Comparison of ENCODE assay signal across 1 cellular context in genomic region chr9:127876764-127877562, GRCh38.
A peak's percentile ranks its signal among the peaks of the same experiment; 100 is the strongest.
TF ChIP-seq lines count a peak whose summit lies in the region.

No MANE protein-coding gene starts in this region.

TF ChIP-seq in HepG2, 621 proteins besides CTCF, POLR2A, EP300 and RAD21:
- TF ChIP-seq DR1 (CRISPR knock-in tag; IDR thresholded peaks at IDR 0.05) (0 out of 2 replicates have a peak, but pooled peaks have one; percentile 20), HNRNPL (IDR thresholded peaks at IDR 0.05; ENCODE audit: low read depth, low read length) (peak; percentile 87), ZNF674 (CRISPR knock-in tag; IDR thresholded peaks at IDR 0.05; ENCODE audit: low read depth) (no peak), ZIK1 (CRISPR knock-in tag; IDR thresholded peaks at IDR 0.05; ENCODE audit: borderline replicate concordance, low read depth) (no peak), UBTF (CRISPR knock-in tag; IDR thresholded peaks at IDR 0.05) (peak; percentile 19; the same call in 1 of the 2 replicates), ZNF768 (CRISPR knock-in tag; IDR thresholded peaks at IDR 0.05) (peak; percentile 99), EEA1 (CRISPR knock-in tag; IDR thresholded peaks at IDR 0.05; ENCODE audit: borderline replicate concordance) (0 out of 2 replicates have a peak, but pooled peaks have one; percentile 2), ZMYM3 (CRISPR knock-in tag; IDR thresholded peaks at IDR 0.05) (peak; percentile 76), ZNF788 (CRISPR knock-in tag; IDR thresholded peaks at IDR 0.05; ENCODE audit: borderline replicate concordance) (peak; percentile 37; the same call in 1 of the 2 replicates), ZC3H13 (CRISPR knock-in tag; IDR thresholded peaks at IDR 0.05) (0 out of 2 replicates have a peak, but pooled peaks have one; percentile 42), ZNF772 (CRISPR knock-in tag; IDR thresholded peaks at IDR 0.05) (peak; percentile 14; the same call in 1 of the 2 replicates), ZNF839 (CRISPR knock-in tag; IDR thresholded peaks at IDR 0.05; ENCODE audit: borderline replicate concordance) (no peak), SALL2 (CRISPR knock-in tag; IDR thresholded peaks at IDR 0.05) (0 out of 2 replicates have a peak, but pooled peaks have one; percentile 40), KLF15 (CRISPR knock-in tag; IDR thresholded peaks at IDR 0.05; ENCODE audit: borderline replicate concordance) (no peak), HOXA9 (CRISPR knock-in tag; IDR thresholded peaks at IDR 0.05; ENCODE audit: borderline replicate concordance) (peak; percentile 21; the same call in 1 of the 2 replicates), ZNF564 (CRISPR knock-in tag; IDR thresholded peaks at IDR 0.05) (peak; percentile 20; the same call in 1 of the 2 replicates), KDM5B (CRISPR knock-in tag; IDR thresholded peaks at IDR 0.05; ENCODE audit: borderline replicate concordance) (0 out of 2 replicates have a peak, but pooled peaks have one; percentile 39), KDM1A (CRISPR knock-in tag; IDR thresholded peaks at IDR 0.05) (0 out of 2 replicates have a peak, but pooled peaks have one; percentile 22), RBM39 (IDR thresholded peaks at IDR 0.05; ENCODE audit: low read depth, low read length, poor library complexity, severe bottlenecking) (peak; percentile 10), ZNF563 (CRISPR knock-in tag; IDR thresholded peaks at IDR 0.05) (0 out of 2 replicates have a peak, but pooled peaks have one; percentile 12), TEAD3 (CRISPR knock-in tag; optimal IDR thresholded peaks at IDR 0.05; ENCODE audit: borderline replicate concordance) (peak; percentile 22), ZNF777 (CRISPR knock-in tag; IDR thresholded peaks at IDR 0.05) (0 out of 2 replicates have a peak, but pooled peaks have one; percentile 1), ZNF343 (CRISPR knock-in tag; IDR thresholded peaks at IDR 0.05) (no peak), ZGPAT (CRISPR knock-in tag; IDR thresholded peaks at IDR 0.05) (no peak), ZNF547 (CRISPR knock-in tag; IDR thresholded peaks at IDR 0.05) (0 out of 2 replicates have a peak, but pooled peaks have one; percentile 16), SRY (CRISPR knock-in tag; IDR thresholded peaks at IDR 0.05) (0 out of 2 replicates have a peak, but pooled peaks have one; percentile 45), ATF5 (CRISPR knock-in tag; IDR thresholded peaks at IDR 0.05; ENCODE audit: low read depth) (no peak), ZNF451 (CRISPR knock-in tag; IDR thresholded peaks at IDR 0.05) (0 out of 2 replicates have a peak, but pooled peaks have one; percentile 13), LCORL (IDR thresholded peaks at IDR 0.05) (no peak), LCORL (CRISPR knock-in tag; IDR thresholded peaks at IDR 0.05) (peak; percentile 29; the same call in 1 of the 2 replicates), ZNF607 (CRISPR knock-in tag; IDR thresholded peaks at IDR 0.05; ENCODE audit: borderline replicate concordance) (0 out of 2 replicates have a peak, but pooled peaks have one; percentile 30), DMAP1 (CRISPR knock-in tag; IDR thresholded peaks at IDR 0.05) (no peak)
- TF ChIP-seq, protein P1, sequence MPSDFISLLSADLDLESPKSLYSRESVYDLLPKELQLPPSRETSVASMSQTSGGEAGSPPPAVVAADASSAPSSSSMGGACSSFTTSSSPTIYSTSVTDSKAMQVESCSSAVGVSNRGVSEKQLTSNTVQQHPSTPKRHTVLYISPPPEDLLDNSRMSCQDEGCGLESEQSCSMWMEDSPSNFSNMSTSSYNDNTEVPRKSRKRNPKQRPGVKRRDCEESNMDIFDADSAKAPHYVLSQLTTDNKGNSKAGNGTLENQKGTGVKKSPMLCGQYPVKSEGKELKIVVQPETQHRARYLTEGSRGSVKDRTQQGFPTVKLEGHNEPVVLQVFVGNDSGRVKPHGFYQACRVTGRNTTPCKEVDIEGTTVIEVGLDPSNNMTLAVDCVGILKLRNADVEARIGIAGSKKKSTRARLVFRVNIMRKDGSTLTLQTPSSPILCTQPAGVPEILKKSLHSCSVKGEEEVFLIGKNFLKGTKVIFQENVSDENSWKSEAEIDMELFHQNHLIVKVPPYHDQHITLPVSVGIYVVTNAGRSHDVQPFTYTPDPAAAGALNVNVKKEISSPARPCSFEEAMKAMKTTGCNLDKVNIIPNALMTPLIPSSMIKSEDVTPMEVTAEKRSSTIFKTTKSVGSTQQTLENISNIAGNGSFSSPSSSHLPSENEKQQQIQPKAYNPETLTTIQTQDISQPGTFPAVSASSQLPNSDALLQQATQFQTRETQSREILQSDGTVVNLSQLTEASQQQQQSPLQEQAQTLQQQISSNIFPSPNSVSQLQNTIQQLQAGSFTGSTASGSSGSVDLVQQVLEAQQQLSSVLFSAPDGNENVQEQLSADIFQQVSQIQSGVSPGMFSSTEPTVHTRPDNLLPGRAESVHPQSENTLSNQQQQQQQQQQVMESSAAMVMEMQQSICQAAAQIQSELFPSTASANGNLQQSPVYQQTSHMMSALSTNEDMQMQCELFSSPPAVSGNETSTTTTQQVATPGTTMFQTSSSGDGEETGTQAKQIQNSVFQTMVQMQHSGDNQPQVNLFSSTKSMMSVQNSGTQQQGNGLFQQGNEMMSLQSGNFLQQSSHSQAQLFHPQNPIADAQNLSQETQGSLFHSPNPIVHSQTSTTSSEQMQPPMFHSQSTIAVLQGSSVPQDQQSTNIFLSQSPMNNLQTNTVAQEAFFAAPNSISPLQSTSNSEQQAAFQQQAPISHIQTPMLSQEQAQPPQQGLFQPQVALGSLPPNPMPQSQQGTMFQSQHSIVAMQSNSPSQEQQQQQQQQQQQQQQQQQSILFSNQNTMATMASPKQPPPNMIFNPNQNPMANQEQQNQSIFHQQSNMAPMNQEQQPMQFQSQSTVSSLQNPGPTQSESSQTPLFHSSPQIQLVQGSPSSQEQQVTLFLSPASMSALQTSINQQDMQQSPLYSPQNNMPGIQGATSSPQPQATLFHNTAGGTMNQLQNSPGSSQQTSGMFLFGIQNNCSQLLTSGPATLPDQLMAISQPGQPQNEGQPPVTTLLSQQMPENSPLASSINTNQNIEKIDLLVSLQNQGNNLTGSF (CRISPR knock-in tag; IDR thresholded peaks at IDR 0.05): 0 out of 2 replicates have a peak, but pooled peaks have one; percentile 30
- TF ChIP-seq, protein P2, sequence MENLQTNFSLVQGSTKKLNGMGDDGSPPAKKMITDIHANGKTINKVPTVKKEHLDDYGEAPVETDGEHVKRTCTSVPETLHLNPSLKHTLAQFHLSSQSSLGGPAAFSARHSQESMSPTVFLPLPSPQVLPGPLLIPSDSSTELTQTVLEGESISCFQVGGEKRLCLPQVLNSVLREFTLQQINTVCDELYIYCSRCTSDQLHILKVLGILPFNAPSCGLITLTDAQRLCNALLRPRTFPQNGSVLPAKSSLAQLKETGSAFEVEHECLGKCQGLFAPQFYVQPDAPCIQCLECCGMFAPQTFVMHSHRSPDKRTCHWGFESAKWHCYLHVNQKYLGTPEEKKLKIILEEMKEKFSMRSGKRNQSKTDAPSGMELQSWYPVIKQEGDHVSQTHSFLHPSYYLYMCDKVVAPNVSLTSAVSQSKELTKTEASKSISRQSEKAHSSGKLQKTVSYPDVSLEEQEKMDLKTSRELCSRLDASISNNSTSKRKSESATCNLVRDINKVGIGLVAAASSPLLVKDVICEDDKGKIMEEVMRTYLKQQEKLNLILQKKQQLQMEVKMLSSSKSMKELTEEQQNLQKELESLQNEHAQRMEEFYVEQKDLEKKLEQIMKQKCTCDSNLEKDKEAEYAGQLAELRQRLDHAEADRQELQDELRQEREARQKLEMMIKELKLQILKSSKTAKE (CRISPR knock-in tag; IDR thresholded peaks at IDR 0.05; ENCODE audit: borderline replicate concordance): peak; percentile 43; the same call in 1 of the 2 replicates
- TF ChIP-seq, protein P3, sequence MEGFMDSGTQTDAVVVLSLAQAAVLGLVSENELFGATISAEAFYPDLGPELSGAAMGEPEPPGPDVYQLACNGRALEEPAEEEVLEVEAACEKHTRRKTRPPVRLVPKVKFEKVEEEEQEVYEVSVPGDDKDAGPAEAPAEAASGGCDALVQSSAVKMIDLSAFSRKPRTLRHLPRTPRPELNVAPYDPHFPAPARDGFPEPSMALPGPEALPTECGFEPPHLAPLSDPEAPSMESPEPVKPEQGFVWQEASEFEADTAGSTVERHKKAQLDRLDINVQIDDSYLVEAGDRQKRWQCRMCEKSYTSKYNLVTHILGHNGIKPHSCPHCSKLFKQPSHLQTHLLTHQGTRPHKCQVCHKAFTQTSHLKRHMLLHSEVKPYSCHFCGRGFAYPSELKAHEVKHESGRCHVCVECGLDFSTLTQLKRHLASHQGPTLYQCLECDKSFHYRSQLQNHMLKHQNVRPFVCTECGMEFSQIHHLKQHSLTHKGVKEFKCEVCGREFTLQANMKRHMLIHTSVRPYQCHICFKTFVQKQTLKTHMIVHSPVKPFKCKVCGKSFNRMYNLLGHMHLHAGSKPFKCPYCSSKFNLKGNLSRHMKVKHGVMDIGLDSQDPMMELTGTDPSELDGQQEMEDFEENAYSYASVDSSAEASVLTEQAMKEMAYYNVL (CRISPR knock-in tag; IDR thresholded peaks at IDR 0.05; ENCODE audit: borderline replicate concordance): 0 out of 2 replicates have a peak, but pooled peaks have one; percentile 38
